Comparison of ENCODE assay signal across 14 cellular contexts in genomic region chr22:36319595-36320497, GRCh38.
DNase-seq lines count a peak whose midpoint lies in the region; ATAC-seq and FAIRE-seq lines count a peak whose summit lies in the region.
"Had no signal": no experiment of that assay in that cellular context is flagged by ENCODE, and none has a peak within 500 bp of the region (broad histone marks: within the 10 kb centered on the region; RNA-seq: fewer than 3 reads in every experiment).

No MANE protein-coding gene starts in this region.

- POLR2A ChIA-PET in activated CD4-positive, alpha-beta T cell treated with anti-CD3 and anti-CD28 coated beads, Interleukin-2, amount 10 ng/mL, durations not matched to agents 7 days and 5 days (lab: Charles Lee): interaction anchor here (0.6 kb wide), 1 partner anchor 9 kb away, joined by 3 read pairs; no protein-coding TSS in a partner anchor

- ATAC-seq in activated naive CD4-positive, alpha-beta T cell treated with anti-CD3 and anti-CD28 coated beads, Interleukin-2, amount 50 U/mL, for 72 hours: no peak
- ATAC-seq in stimulated activated naive CD8-positive, alpha-beta T cell treated with anti-CD3 and anti-CD28 coated beads, Interleukin-15, amount 100 ng/mL, for 72 hours: peak; percentile 35

- peaks cover 3% of the 10 kb centered on the region for H3K4me1 Mint-ChIP-seq in activated CD4-positive, alpha-beta T cell treated with anti-CD3 and anti-CD28 coated beads, Interleukin-2, amount 10 ng/mL, durations not matched to agents 7 days and 5 days
- H3K4me1 Mint-ChIP-seq in immature natural killer cell: peaks cover 0 to 6% of the 10 kb centered on the region in 2 donors
- peaks cover 13% of the 10 kb centered on the region for H3K4me1 Mint-ChIP-seq in stimulated activated naive CD8-positive, alpha-beta T cell treated with anti-CD3 and anti-CD28 coated beads, Interleukin-15, amount 100 ng/mL, for 72 hours

- peak overlapping the region; percentile 30 for H3K4me3 Mint-ChIP-seq in activated CD4-positive, alpha-beta T cell treated with anti-CD3 and anti-CD28 coated beads, Interleukin-2, amount 10 ng/mL, durations not matched to agents 7 days and 5 days
- no peak overlapping the region for H3K4me3 Mint-ChIP-seq in immature natural killer cell
- no peak overlapping the region for H3K4me3 Mint-ChIP-seq in stimulated activated naive CD8-positive, alpha-beta T cell treated with anti-CD3 and anti-CD28 coated beads, Interleukin-15, amount 100 ng/mL, for 72 hours
- H3K4me3 Mint-ChIP-seq: memory B cell had no signal

- peaks cover 70% of the 10 kb centered on the region for H3K36me3 Mint-ChIP-seq in activated CD4-positive, alpha-beta T cell treated with anti-CD3 and anti-CD28 coated beads, Interleukin-2, amount 10 ng/mL, durations not matched to agents 7 days and 5 days (ENCODE audit: low read depth)
- peaks cover 30 to 44% of the 10 kb centered on the region in 2 donors for H3K36me3 Mint-ChIP-seq in activated naive CD4-positive, alpha-beta T cell treated with anti-CD3 and anti-CD28 coated beads, Interleukin-2, amount 50 U/mL, for 72 hours
- H3K36me3 Mint-ChIP-seq in immature natural killer cell: peaks cover 7 to 54% (median 29%) of the 10 kb centered on the region in 3 donors

- H3K9me3 Mint-ChIP-seq in activated CD4-positive, alpha-beta T cell treated with anti-CD3 and anti-CD28 coated beads, Interleukin-2, amount 10 ng/mL, durations not matched to agents 7 days and 5 days: no peaks in the 10 kb centered on the region
- H3K9me3 Mint-ChIP-seq in activated naive CD4-positive, alpha-beta T cell treated with anti-CD3 and anti-CD28 coated beads, Interleukin-2, amount 50 U/mL, for 72 hours: no peaks in the 10 kb centered on the region
- no peaks in the 10 kb centered on the region for H3K9me3 Mint-ChIP-seq in immature natural killer cell
- no peaks in the 10 kb centered on the region for H3K9me3 Mint-ChIP-seq in stimulated activated naive CD8-positive, alpha-beta T cell treated with anti-CD3 and anti-CD28 coated beads, Interleukin-15, amount 100 ng/mL, for 72 hours
- H3K9me3 Mint-ChIP-seq: memory B cell had no signal

- DNase-seq in activated CD4-positive, alpha-beta T cell treated with anti-CD3 and anti-CD28 coated beads, Interleukin-2, amount 10 ng/mL, durations not matched to agents 7 days and 5 days: no peak
- DNase-seq in activated CD4-positive, alpha-beta T cell treated with anti-CD3 and anti-CD28 coated beads for 48 hours: no peak
- no peak for DNase-seq in activated naive CD4-positive, alpha-beta T cell treated with anti-CD3 and anti-CD28 coated beads, Interleukin-2, amount 50 U/mL, for 72 hours (ENCODE audit: low spot score in 2 of 2)
- no peak for DNase-seq in immature natural killer cell
- DNase-seq in stimulated activated naive CD8-positive, alpha-beta T cell treated with anti-CD3 and anti-CD28 coated beads, Interleukin-15, amount 100 ng/mL, for 72 hours: no peak
- no peak for DNase-seq in NCI-H526 treated with DMSO at 0.1 percent for 48 hours (lab: John Stamatoyannopoulos, UW)
- DNase-seq in NCI-H2196 (lab: John Stamatoyannopoulos, UW; ENCODE audit: unreplicated experiment): no peak
- no peak for DNase-seq in HTR-8/SVneo (ENCODE audit: insufficient read length, low spot score)
- DNase-seq: activated CD8-positive, alpha-beta memory T cell treated with anti-CD3 and anti-CD28 coated beads, Interleukin-2, amount 50 U/mL, for 4 hours; EL; foreskin melanocyte; NCI-H1417; NK-92 treated with Interleukin-12 subunit alpha and Interleukin-12 subunit beta, amount 100 ng/mL, for 24 hours had no signal

- H3K27ac Mint-ChIP-seq in activated CD4-positive, alpha-beta T cell treated with anti-CD3 and anti-CD28 coated beads, Interleukin-2, amount 10 ng/mL, durations not matched to agents 7 days and 5 days: peak overlapping the region; percentile 66
- peak overlapping the region; percentile 74 to 81 for H3K27ac Mint-ChIP-seq in activated naive CD4-positive, alpha-beta T cell treated with anti-CD3 and anti-CD28 coated beads, Interleukin-2, amount 50 U/mL, for 72 hours
- H3K27ac Mint-ChIP-seq in immature natural killer cell: peak overlapping the region in 4 of 6 donors; percentile 32 to 69 (median 47)
- peak overlapping the region in 1 of 2 donors; percentile 95 for H3K27ac Mint-ChIP-seq in stimulated activated naive CD8-positive, alpha-beta T cell treated with anti-CD3 and anti-CD28 coated beads, Interleukin-15, amount 100 ng/mL, for 72 hours
- H3K27ac Mint-ChIP-seq: memory B cell had no signal

- CTCF ChIA-PET in activated CD4-positive, alpha-beta T cell treated with anti-CD3 and anti-CD28 coated beads, Interleukin-2, amount 10 ng/mL, durations not matched to agents 7 days and 5 days (lab: Charles Lee): interaction anchor here (1.5 to 2.5 kb wide), 4 partner anchors 12 to 151 kb away, joined by 4 to 10 read pairs (median 8); no protein-coding TSS in a partner anchor

- no peaks in the 10 kb centered on the region for H3K27me3 Mint-ChIP-seq in activated CD4-positive, alpha-beta T cell treated with anti-CD3 and anti-CD28 coated beads, Interleukin-2, amount 10 ng/mL, durations not matched to agents 7 days and 5 days
- peaks cover 4 to 12% (median 10%) of the 10 kb centered on the region in 3 donors for H3K27me3 Mint-ChIP-seq in immature natural killer cell (ENCODE audit: low read depth in 3 of 3)
- no peaks in the 10 kb centered on the region for H3K27me3 Mint-ChIP-seq in stimulated activated naive CD8-positive, alpha-beta T cell treated with anti-CD3 and anti-CD28 coated beads, Interleukin-15, amount 100 ng/mL, for 72 hours
- H3K27me3 Mint-ChIP-seq: memory B cell had no signal

- FAIRE-seq in HTR-8/SVneo (lab: Jason Lieb, UNC): no peak
